In the genomic region with DNA sequence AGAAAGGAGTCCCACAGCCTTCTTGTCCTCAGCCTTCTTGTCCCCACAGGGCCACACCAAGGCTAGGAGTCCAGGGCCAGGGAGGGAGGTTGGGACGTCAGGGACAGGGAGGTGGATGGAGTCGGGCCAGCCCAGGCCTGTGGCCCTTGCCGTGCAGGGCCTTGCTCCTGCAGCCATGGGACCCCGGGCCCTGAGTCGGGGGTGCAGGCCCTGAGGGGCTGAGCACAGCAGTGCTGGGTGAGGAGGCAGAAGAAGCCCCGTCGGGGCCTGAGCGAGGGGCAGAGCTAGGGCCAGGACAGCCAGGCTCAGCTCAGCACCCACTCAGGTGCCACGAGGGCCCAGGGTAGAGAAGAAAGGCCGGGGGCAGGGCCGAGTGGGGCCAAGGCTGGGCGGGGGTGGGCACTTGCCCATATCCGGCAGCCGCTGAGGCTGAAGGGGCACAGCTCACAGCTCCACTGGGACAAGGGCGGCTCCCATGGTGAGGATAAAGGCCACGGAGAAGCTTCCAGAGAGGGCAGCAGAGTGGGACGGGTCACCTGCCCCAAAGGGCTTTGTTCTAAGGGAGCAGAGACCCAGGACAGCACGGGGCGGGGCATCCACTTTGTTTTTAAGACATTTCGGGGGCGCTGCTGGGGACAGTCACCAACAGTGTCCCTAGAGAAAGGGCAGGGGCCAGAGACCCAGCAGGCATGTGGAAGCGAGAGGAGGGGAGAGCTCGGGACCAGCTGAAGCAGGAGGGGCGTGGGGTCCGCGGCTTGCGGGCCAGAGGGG, we compare ENCODE assay signal across 25 cellular contexts. TPM values are rescaled to one million over a fixed set of nuclear protein-coding genes. Genes with fewer than 3 reads are reported as not detected.
"Had no signal": no experiment of that assay in that cellular context is flagged by ENCODE, and none has a peak within 500 bp of the region (broad histone marks: within the 10 kb centered on the region; RNA-seq: fewer than 3 reads in every experiment).

No MANE protein-coding gene starts in this region.

- H3K79me2 ChIP-seq: parathyroid adenoma had no signal

- H3K27ac ChIP-seq: dorsolateral prefrontal cortex, gastrocnemius medialis, left ventricle myocardium inferior, parathyroid adenoma, tibial nerve, uterus had no signal

- H3K9me3 Mint-ChIP-seq: activated CD4-positive, alpha-beta T cell treated with anti-CD3 and anti-CD28 coated beads, Interleukin-2, amount 10 ng/mL, durations not matched to agents 24 days and 14 days; T-helper 2 cell treated with Interferon-gamma antibody and Interleukin-4, amounts not matched to agents 5 μg/mL and 100 μg/mL, for 36 hours had no signal

- H3K9ac ChIP-seq: parathyroid adenoma had no signal

- H2AFZ ChIP-seq: parathyroid adenoma had no signal

- H3K27me3 Mint-ChIP-seq: activated naive CD8-positive, alpha-beta T cell treated with anti-CD3 and anti-CD28 coated beads, Interleukin-2, amount 10 ng/mL, durations not matched to agents 7 days and 5 days had no signal

- H3K27ac Mint-ChIP-seq: activated CD4-positive, alpha-beta T cell treated with anti-CD3 and anti-CD28 coated beads, Interleukin-2, amount 10 ng/mL, durations not matched to agents 24 days and 14 days; activated CD8-positive, alpha-beta T cell treated with anti-CD3 and anti-CD28 coated beads, Interleukin-2, amount 10 ng/mL, durations not matched to agents 7 days and 5 days; activated naive CD8-positive, alpha-beta T cell treated with anti-CD3 and anti-CD28 coated beads, Interleukin-2, amount 10 ng/mL, durations not matched to agents 7 days and 5 days; activated T-cell treated with anti-CD3 and anti-CD28 coated beads, Interleukin-2, amount 50 U/mL, for 24 hours; activated T-helper 2 cell treated with anti-CD3 and anti-CD28 coated beads, Interferon-gamma antibody, Interleukin-2, Interleukin-4, amounts not matched to agents 10 μg/mL and 5 μg/mL and 100 μg/mL, durations not matched to agents 14 hours and 24 hours and 36 hours; memory B cell; T-helper 2 cell treated with Interferon-gamma antibody and Interleukin-4, amounts not matched to agents 5 μg/mL and 100 μg/mL, for 36 hours had no signal

- H3K9me3 ChIP-seq: gastrocnemius medialis, left ventricle myocardium inferior, tibial nerve, uterus had no signal

- DNase-seq: activated CD4-positive, alpha-beta T cell treated with anti-CD3 and anti-CD28 coated beads, Interleukin-2, amount 10 ng/mL, durations not matched to agents 24 days and 14 days; activated CD4-positive, CD25-positive, alpha-beta regulatory T cell; activated CD8-positive, alpha-beta T cell treated with anti-CD3 and anti-CD28 coated beads, Interleukin-2, amount 10 ng/mL, durations not matched to agents 7 days and 5 days; activated naive CD4-positive, alpha-beta T cell treated with Interleukin-2 at 50 U/mL for 16 hours; activated naive CD8-positive, alpha-beta T cell treated with anti-CD3 and anti-CD28 coated beads, Interleukin-2, amount 10 ng/mL, durations not matched to agents 7 days and 5 days; activated T-cell treated with anti-CD3 and anti-CD28 coated beads, Interleukin-2, amount 50 U/mL, for 24 hours; amygdala; caudate nucleus; erythroblast; head of caudate nucleus; kidney glomerular epithelial cell; left ventricle myocardium inferior; stimulated activated naive CD4-positive, alpha-beta T cell; uterus had no signal

- H3K36me3 ChIP-seq: gastrocnemius medialis, left ventricle myocardium inferior, tibial nerve, uterus had no signal

- H3K4me1 ChIP-seq: gastrocnemius medialis, left ventricle myocardium inferior, parathyroid adenoma, uterus had no signal

- H3K4me2 ChIP-seq: smooth muscle cell had no signal

- ATAC-seq: activated CD8-positive, alpha-beta T cell treated with anti-CD3 and anti-CD28 coated beads, Interleukin-2, amount 10 ng/mL, durations not matched to agents 7 days and 5 days; gastrocnemius medialis; sciatic nerve had no signal

- H3K4me3 Mint-ChIP-seq: activated CD4-positive, alpha-beta T cell treated with anti-CD3 and anti-CD28 coated beads, Interleukin-2, amount 10 ng/mL, durations not matched to agents 24 days and 14 days; activated CD8-positive, alpha-beta T cell treated with anti-CD3 and anti-CD28 coated beads, Interleukin-2, amount 10 ng/mL, durations not matched to agents 7 days and 5 days; activated naive CD8-positive, alpha-beta T cell treated with anti-CD3 and anti-CD28 coated beads, Interleukin-2, amount 10 ng/mL, durations not matched to agents 7 days and 5 days; activated T-cell treated with anti-CD3 and anti-CD28 coated beads, Interleukin-2, amount 50 U/mL, for 24 hours; memory B cell; T-helper 2 cell treated with Interferon-gamma antibody and Interleukin-4, amounts not matched to agents 5 μg/mL and 100 μg/mL, for 36 hours had no signal

- H3K4me3 ChIP-seq: dorsolateral prefrontal cortex, gastrocnemius medialis, left ventricle myocardium inferior, smooth muscle cell, tibial nerve, uterus had no signal

- H3K27me3 ChIP-seq: uterus had no signal

RNA-seq across cellular contexts. Expression of a gene that starts 3.6 kb away (rescaled TPM):
- total RNA-seq: activated CD4-positive, alpha-beta T cell treated with anti-CD3 and anti-CD28 coated beads, Interleukin-2, amount 10 ng/mL, durations not matched to agents 24 days and 14 days; activated T-helper 2 cell treated with anti-CD3 and anti-CD28 coated beads, Interferon-gamma antibody, Interleukin-2, Interleukin-4, amounts not matched to agents 10 μg/mL and 5 μg/mL and 100 μg/mL, durations not matched to agents 14 hours and 24 hours and 36 hours; tibial nerve had no signal

RNA-seq across cellular contexts. Expression of a gene that starts 8.2 kb away (rescaled TPM):
- total RNA-seq: activated CD4-positive, alpha-beta T cell treated with anti-CD3 and anti-CD28 coated beads, Interleukin-2, amount 10 ng/mL, durations not matched to agents 24 days and 14 days; activated CD8-positive, alpha-beta T cell treated with anti-CD3 and anti-CD28 coated beads, Interleukin-2, amount 10 ng/mL, durations not matched to agents 7 days and 5 days; activated naive CD8-positive, alpha-beta T cell treated with anti-CD3 and anti-CD28 coated beads, Interleukin-2, amount 10 ng/mL, durations not matched to agents 7 days and 5 days; mononuclear cell had no signal

RNA-seq across cellular contexts. Expression of a gene that starts 23.5 kb away (rescaled TPM):
- total RNA-seq: activated CD4-positive, alpha-beta T cell treated with anti-CD3 and anti-CD28 coated beads, Interleukin-2, amount 10 ng/mL, durations not matched to agents 24 days and 14 days; activated CD8-positive, alpha-beta T cell treated with anti-CD3 and anti-CD28 coated beads, Interleukin-2, amount 10 ng/mL, durations not matched to agents 7 days and 5 days; activated naive CD8-positive, alpha-beta T cell treated with anti-CD3 and anti-CD28 coated beads, Interleukin-2, amount 10 ng/mL, durations not matched to agents 7 days and 5 days; activated T-helper 2 cell treated with anti-CD3 and anti-CD28 coated beads, Interferon-gamma antibody, Interleukin-2, Interleukin-4, amounts not matched to agents 10 μg/mL and 5 μg/mL and 100 μg/mL, durations not matched to agents 14 hours and 24 hours and 36 hours; gastrocnemius medialis; left ventricle myocardium inferior; mononuclear cell; sciatic nerve; smooth muscle cell; subcutaneous adipose tissue; tibial nerve; uterus had no signal
